12 cellular contexts compared by ENCODE assay signal in genomic region chr17:62067165-62068145, GRCh38.
"Had no signal": no experiment of that assay in that cellular context is flagged by ENCODE, and none has a peak within 500 bp of the region (broad histone marks: within the 10 kb centered on the region; RNA-seq: fewer than 3 reads in every experiment).

No MANE protein-coding gene starts in this region.

- H3K9me3 ChIP-seq: gastrocnemius medialis, ovary, testis had no signal

- H3K27ac ChIP-seq: testis had no signal

- DNase-seq: activated CD4-positive, alpha-beta T cell treated with anti-CD3 and anti-CD28 coated beads for 4 hours; activated CD8-positive, alpha-beta T cell treated with anti-CD3 and anti-CD28 coated beads, Interleukin-2, amount 10 ng/mL, durations not matched to agents 7 days and 5 days; activated naive CD4-positive, alpha-beta T cell; gastrocnemius medialis; hypothalamus; ovary; stimulated activated CD4-positive, alpha-beta T cell treated with anti-CD3 and anti-CD28 coated beads, Interleukin-4, amount 100 ng/mL, for 24 hours; stimulated activated naive CD8-positive, alpha-beta T cell treated with anti-CD3 and anti-CD28 coated beads, Interleukin-15, amount 100 ng/mL, for 72 hours; T1000; testis had no signal

- H3K27me3 Mint-ChIP-seq: memory B cell; stimulated activated naive CD8-positive, alpha-beta T cell treated with anti-CD3 and anti-CD28 coated beads, Interleukin-15, amount 100 ng/mL, for 72 hours had no signal

- H3K27me3 ChIP-seq: gastrocnemius medialis, ovary, testis had no signal

- H3K27ac Mint-ChIP-seq: activated CD8-positive, alpha-beta T cell treated with anti-CD3 and anti-CD28 coated beads, Interleukin-2, amount 10 ng/mL, durations not matched to agents 7 days and 5 days; activated T-helper 1 cell treated with anti-CD3 and anti-CD28 coated beads, Interleukin-12 subunit alpha, Interleukin-12 subunit beta, Interleukin-2, Interleukin-4 antibody, amounts not matched to agents 30 ng/mL and 10 ng/mL and 1 ng/mL, durations not matched to agents 14 hours and 24 hours and 36 hours; memory B cell; stimulated activated naive CD8-positive, alpha-beta T cell treated with anti-CD3 and anti-CD28 coated beads, Interleukin-15, amount 100 ng/mL, for 72 hours had no signal

- H3K4me3 ChIP-seq: gastrocnemius medialis, ovary, testis had no signal

- H3K9me3 Mint-ChIP-seq: activated T-helper 1 cell treated with anti-CD3 and anti-CD28 coated beads, Interleukin-12 subunit alpha, Interleukin-12 subunit beta, Interleukin-2, Interleukin-4 antibody, amounts not matched to agents 30 ng/mL and 10 ng/mL and 1 ng/mL, durations not matched to agents 14 hours and 24 hours and 36 hours; memory B cell; stimulated activated naive CD8-positive, alpha-beta T cell treated with anti-CD3 and anti-CD28 coated beads, Interleukin-15, amount 100 ng/mL, for 72 hours had no signal

- H3K4me3 Mint-ChIP-seq: activated CD8-positive, alpha-beta T cell treated with anti-CD3 and anti-CD28 coated beads, Interleukin-2, amount 10 ng/mL, durations not matched to agents 7 days and 5 days; memory B cell; stimulated activated naive CD8-positive, alpha-beta T cell treated with anti-CD3 and anti-CD28 coated beads, Interleukin-15, amount 100 ng/mL, for 72 hours had no signal

- H3K36me3 ChIP-seq: gastrocnemius medialis, ovary had no signal
